Comparison of ENCODE assay signal across 2 cellular contexts in genomic region chr19:29088761-29089160, GRCh38.
TF ChIP-seq lines count a peak whose summit lies in the region.

No MANE protein-coding gene starts in this region.

TF ChIP-seq in H1, 55 proteins besides CTCF, POLR2A, EP300 and RAD21 (continued from another document):
- TF ChIP-seq NANOG (IDR thresholded peaks at IDR 0.05; ENCODE audit: insufficient read depth, low read depth, low read length, poor library complexity, severe bottlenecking) (no peak), FOSL1 (IDR thresholded peaks at IDR 0.05; ENCODE audit: insufficient read depth, low read depth, low read length) (no peak), SRF (IDR thresholded peaks at IDR 0.05; ENCODE audit: low read depth, low read length) (no peak), SAP30 (IDR thresholded peaks at IDR 0.05; ENCODE audit: insufficient read depth, insufficient replicate concordance, low read length) (no peak), SIRT6 (IDR thresholded peaks at IDR 0.05; ENCODE audit: low read length) (no peak), TCF12 (IDR thresholded peaks at IDR 0.05; ENCODE audit: low read depth, low read length) (no peak)

TF ChIP-seq in HEK293T, 16 proteins besides CTCF, POLR2A, EP300 and RAD21 (continued from another document):
- no peak for TF ChIP-seq CTBP1 (IDR thresholded peaks at IDR 0.05; ENCODE audit: borderline replicate concordance)
- no peak for TF ChIP-seq ELF4 (IDR thresholded peaks at IDR 0.05)
- no peak for TF ChIP-seq FOXK2 (IDR thresholded peaks at IDR 0.05)
- no peak for TF ChIP-seq ZNF384 (IDR thresholded peaks at IDR 0.05)
